Comparison of ENCODE assay signal across 13 cellular contexts in genomic region chr4:137663376-137664054, GRCh38.
A peak's percentile ranks its signal among the peaks of the same experiment; 100 is the strongest.
DNase-seq lines count a peak whose midpoint lies in the region; ATAC-seq and TF ChIP-seq lines count a peak whose summit lies in the region.
"Had no signal": no experiment of that assay in that cellular context is flagged by ENCODE, and none has a peak within 500 bp of the region (broad histone marks: within the 10 kb centered on the region; RNA-seq: fewer than 3 reads in every experiment).

No MANE protein-coding gene starts in this region.

- intact Hi-C loops in left ventricle myocardium inferior (cut with micrococcal nuclease) (no loop called here), left ventricle myocardium superior (cut with micrococcal nuclease) (no loop called here), vagina (cut with DNase I) (no loop called here)

- WGBS in esophagus, 2 donors, result 54 to 66% methylated on average over 5 of the region's 5 CpGs

- DNase-seq in left ventricle myocardium inferior (no peak), left ventricle myocardium superior (no peak), neural crest cell (ENCODE audit: low read depth, low spot score) (no peak), vagina (ENCODE audit: extremely low spot score in 2 of 2) (no peak), GM10266 (ENCODE audit: extremely low spot score) (no peak)
- DNase-seq: activated naive CD4-positive, alpha-beta T cell treated with anti-CD3 and anti-CD28 coated beads for 36 hours; Caco-2; central memory CD4-positive, alpha-beta T cell; NCI-H774 had no signal

- no peaks in the 10 kb centered on the region for H3K9me3 ChIP-seq in left ventricle myocardium inferior (replicated peaks)
- no peaks in the 10 kb centered on the region for H3K9me3 ChIP-seq in esophagus (ENCODE audit: control insufficient read depth in 2 of 2, insufficient read depth in 1 of 2, low read depth in 1 of 2, low read length in 1 of 2)
- H3K9me3 ChIP-seq in vagina, result no peaks in the 10 kb centered on the region
- H3K9me3 ChIP-seq: Caco-2 had no signal

- peaks cover 5% of the 10 kb centered on the region for H3K4me1 ChIP-seq in left ventricle myocardium inferior
- H3K4me1 ChIP-seq in esophagus (ENCODE audit: control insufficient read depth in 2 of 2, insufficient read depth in 2 of 2, low read length in 1 of 2), result peaks cover 0 to 2% of the 10 kb centered on the region in 2 donors
- peaks cover 12% of the 10 kb centered on the region for H3K4me1 ChIP-seq in vagina

- H3K27me3 Mint-ChIP-seq in neural crest cell (ENCODE audit: low read depth), result no peaks in the 10 kb centered on the region

- H3K27ac Mint-ChIP-seq in neural crest cell (ENCODE audit: unreplicated experiment), result peak overlapping the region; percentile 85
- H3K27ac Mint-ChIP-seq: activated naive CD4-positive, alpha-beta T cell treated with anti-CD3 and anti-CD28 coated beads for 36 hours had no signal

- TF ChIP-seq CTCF in left ventricle myocardium inferior (IDR thresholded peaks at IDR 0.05; ENCODE audit: borderline replicate concordance) (no peak), neural crest cell (conservative IDR thresholded peaks at IDR 0.05) (no peak), vagina (IDR thresholded peaks at IDR 0.05) (no peak), GM10266 (IDR thresholded peaks at IDR 0.05; ENCODE audit: control insufficient read depth, insufficient read depth, low read depth, missing control alignments) (no peak)

- H3K4me1 Mint-ChIP-seq in neural crest cell, result peaks cover 35% of the 10 kb centered on the region

- no peak for TF ChIP-seq POLR2A in vagina (IDR thresholded peaks at IDR 0.05)

- H3K27me3 ChIP-seq in left ventricle myocardium inferior (ENCODE audit: low read depth), result no peaks in the 10 kb centered on the region
- no peaks in the 10 kb centered on the region for H3K27me3 ChIP-seq in esophagus (ENCODE audit: control insufficient read depth in 1 of 2, insufficient read depth in 2 of 2, low read length in 2 of 2)
- no peaks in the 10 kb centered on the region for H3K27me3 ChIP-seq in vagina
- H3K27me3 ChIP-seq: tibial nerve had no signal

- ATAC-seq in left ventricle myocardium superior, result no peak
- ATAC-seq in GM19328 (IDR thresholded peaks at IDR 0.05; ENCODE audit: unreplicated experiment), result no peak
- ATAC-seq in GM18868 (IDR thresholded peaks at IDR 0.05; ENCODE audit: unreplicated experiment), result no peak

- peaks cover 9% of the 10 kb centered on the region for H3K9me3 Mint-ChIP-seq in neural crest cell
- H3K9me3 Mint-ChIP-seq: activated naive CD4-positive, alpha-beta T cell treated with anti-CD3 and anti-CD28 coated beads for 36 hours had no signal

- peaks cover 7% of the 10 kb centered on the region for H3K36me3 Mint-ChIP-seq in neural crest cell (ENCODE audit: low read depth)

- no peak overlapping the region for H3K4me3 ChIP-seq in left ventricle myocardium inferior
- H3K4me3 ChIP-seq in esophagus (ENCODE audit: low read depth in 1 of 2, low read length in 2 of 2), result no peak overlapping the region
- H3K4me3 ChIP-seq in vagina, result no peak overlapping the region
- H3K4me3 ChIP-seq: tibial nerve had no signal

- no peaks in the 10 kb centered on the region for H3K36me3 ChIP-seq in left ventricle myocardium inferior
- H3K36me3 ChIP-seq in esophagus (ENCODE audit: control insufficient read depth in 2 of 2, insufficient read depth in 2 of 2, low read length in 1 of 2), result no peaks in the 10 kb centered on the region
- H3K36me3 ChIP-seq in vagina, result no peaks in the 10 kb centered on the region
- H3K36me3 ChIP-seq: tibial nerve had no signal

- H3K4me3 Mint-ChIP-seq in neural crest cell, result no peak overlapping the region
- H3K4me3 Mint-ChIP-seq: activated naive CD4-positive, alpha-beta T cell treated with anti-CD3 and anti-CD28 coated beads for 36 hours had no signal

- H3K27ac ChIP-seq in left ventricle myocardium inferior (replicated peaks) (peak overlapping the region; percentile 22), esophagus (ENCODE audit: low read depth in 2 of 2, low read length in 1 of 2) (peak overlapping the region; percentile 56 to 60), vagina (peak overlapping the region; percentile 73)

Comparison
In these comparisons a context has a peak if more than half of its experiments do, and no peak if none do; other contexts are left out.
1. H3K27ac ChIP-seq: peak in every context shown above with its lines; median percentile 73 in vagina; 58 in esophagus; 22 in left ventricle myocardium inferior.